In genomic region chr4:34974313-34974680, GRCh38 we compare ENCODE assay signal across 5 cellular contexts.
"Had no signal": no experiment of that assay in that cellular context is flagged by ENCODE, and none has a peak within 500 bp of the region (broad histone marks: within the 10 kb centered on the region; RNA-seq: fewer than 3 reads in every experiment).

No MANE protein-coding gene starts in this region.

- H3K4me2 ChIP-seq: GM23338 had no signal

- DNase-seq: H9, HCEC 1CT, IMR-90 had no signal

- H3K4me1 Mint-ChIP-seq: GM23338, H9 had no signal

- H3K4me3 Mint-ChIP-seq: GM23338, H9 had no signal

- H3K4me3 ChIP-seq: GM23338, K562 had no signal

- H2AFZ ChIP-seq: GM23338 had no signal

- H3K9me3 Mint-ChIP-seq: GM23338, H9 had no signal

- ATAC-seq: GM23338, K562 had no signal

- H3K27ac Mint-ChIP-seq: GM23338, H9 had no signal
